21 cellular contexts compared by ENCODE assay signal in genomic region chr14:24659916-24660570, GRCh38. TPM values are rescaled to one million over a fixed set of nuclear protein-coding genes. Genes with fewer than 3 reads are reported as not detected.
DNase-seq lines count a peak whose midpoint lies in the region; ATAC-seq and TF ChIP-seq lines count a peak whose summit lies in the region.
"Had no signal": no experiment of that assay in that cellular context is flagged by ENCODE, and none has a peak within 500 bp of the region (broad histone marks: within the 10 kb centered on the region; RNA-seq: fewer than 3 reads in every experiment).

No MANE protein-coding gene starts in this region.

- intact Hi-C loops in natural killer cell (cut with micrococcal nuclease): no loop called here

- no peaks in the 10 kb centered on the region for H3K9me3 Mint-ChIP-seq in activated CD4-positive, alpha-beta T cell treated with anti-CD3 and anti-CD28 coated beads, Interleukin-2, amount 10 ng/mL, durations not matched to agents 7 days and 5 days
- no peaks in the 10 kb centered on the region for H3K9me3 Mint-ChIP-seq in T-helper 2 cell treated with Interferon-gamma antibody and Interleukin-4, amounts not matched to agents 5 μg/mL and 100 μg/mL, for 36 hours
- no peaks in the 10 kb centered on the region for H3K9me3 Mint-ChIP-seq in natural killer cell
- H3K9me3 Mint-ChIP-seq: CD4-positive, CD25-positive, alpha-beta regulatory T cell had no signal

- peak; percentile 72 to 95 (median 81) for ATAC-seq in natural killer cell
- ATAC-seq in GM21526 (IDR thresholded peaks at IDR 0.05; ENCODE audit: low FRiP score, unreplicated experiment): no peak
- ATAC-seq in GM18873 (IDR thresholded peaks at IDR 0.05; ENCODE audit: low FRiP score, unreplicated experiment): no peak
- ATAC-seq: A549, body of pancreas, left cardiac atrium, right lobe of liver had no signal

- peaks cover 57% of the 10 kb centered on the region for H3K4me1 Mint-ChIP-seq in activated CD4-positive, alpha-beta T cell treated with anti-CD3 and anti-CD28 coated beads, Interleukin-2, amount 10 ng/mL, durations not matched to agents 7 days and 5 days
- peaks cover 62% of the 10 kb centered on the region for H3K4me1 Mint-ChIP-seq in T-helper 2 cell treated with Interferon-gamma antibody and Interleukin-4, amounts not matched to agents 5 μg/mL and 100 μg/mL, for 36 hours (ENCODE audit: low read depth)
- peaks cover 56% of the 10 kb centered on the region in 2 donors for H3K4me1 Mint-ChIP-seq in natural killer cell

- no peak overlapping the region for H3K4me3 Mint-ChIP-seq in activated CD4-positive, alpha-beta T cell treated with anti-CD3 and anti-CD28 coated beads, Interleukin-2, amount 10 ng/mL, durations not matched to agents 7 days and 5 days
- H3K4me3 Mint-ChIP-seq in T-helper 2 cell treated with Interferon-gamma antibody and Interleukin-4, amounts not matched to agents 5 μg/mL and 100 μg/mL, for 36 hours: peak overlapping the region; percentile 37
- H3K4me3 Mint-ChIP-seq in natural killer cell: peak overlapping the region; percentile 66
- H3K4me3 Mint-ChIP-seq: CD4-positive, CD25-positive, alpha-beta regulatory T cell had no signal

- DNase-seq in activated CD4-positive, alpha-beta T cell treated with anti-CD3 and anti-CD28 coated beads, Interleukin-2, amount 10 ng/mL, durations not matched to agents 7 days and 5 days: no peak
- no peak for DNase-seq in activated CD4-positive, alpha-beta T cell treated with anti-CD3 and anti-CD28 coated beads for 4 hours
- DNase-seq in Kasumi-1 (lab: John Stamatoyannopoulos, UW) (peak; percentile 13 to 28), natural killer cell (no peak), D341Med (ENCODE audit: low spot score) (no peak)
- no peak for DNase-seq in T-helper 2 cell treated with Interferon-gamma antibody and Interleukin-4, amounts not matched to agents 5 μg/mL and 100 μg/mL, for 36 hours (ENCODE audit: low spot score)
- DNase-seq: activated naive CD4-positive, alpha-beta T cell treated with Interleukin-2 at 50 U/mL for 16 hours; body of pancreas; dermis blood vessel endothelial cell; left cardiac atrium; midbrain; NCI-H2029 treated with DMSO at 0.1 percent for 48 hours; NCI-H510A treated with DMSO at 0.1 percent for 48 hours; right lobe of liver had no signal

- H3K36me3 Mint-ChIP-seq in activated CD4-positive, alpha-beta T cell treated with anti-CD3 and anti-CD28 coated beads, Interleukin-2, amount 10 ng/mL, durations not matched to agents 7 days and 5 days (ENCODE audit: low read depth): peaks cover 7% of the 10 kb centered on the region
- peaks cover 5% of the 10 kb centered on the region for H3K36me3 Mint-ChIP-seq in T-helper 2 cell treated with Interferon-gamma antibody and Interleukin-4, amounts not matched to agents 5 μg/mL and 100 μg/mL, for 36 hours (ENCODE audit: low read depth)
- H3K36me3 Mint-ChIP-seq in natural killer cell: no peaks in the 10 kb centered on the region
- H3K36me3 Mint-ChIP-seq: CD4-positive, CD25-positive, alpha-beta regulatory T cell had no signal

- POLR2A ChIA-PET in activated CD4-positive, alpha-beta T cell treated with anti-CD3 and anti-CD28 coated beads, Interleukin-2, amount 10 ng/mL, durations not matched to agents 7 days and 5 days (lab: Charles Lee): no interaction called here

- H3K27ac Mint-ChIP-seq in activated CD4-positive, alpha-beta T cell treated with anti-CD3 and anti-CD28 coated beads, Interleukin-2, amount 10 ng/mL, durations not matched to agents 7 days and 5 days: peak overlapping the region; percentile 44
- H3K27ac Mint-ChIP-seq in T-helper 2 cell treated with Interferon-gamma antibody and Interleukin-4, amounts not matched to agents 5 μg/mL and 100 μg/mL, for 36 hours: peak overlapping the region; percentile 76
- peak overlapping the region; percentile 77 to 80 for H3K27ac Mint-ChIP-seq in natural killer cell
- H3K27ac Mint-ChIP-seq: CD4-positive, CD25-positive, alpha-beta regulatory T cell had no signal

- TF ChIP-seq CTCF in natural killer cell (IDR thresholded peaks at IDR 0.05): no peak

- peaks cover 18% of the 10 kb centered on the region for H3K27me3 Mint-ChIP-seq in activated CD4-positive, alpha-beta T cell treated with anti-CD3 and anti-CD28 coated beads, Interleukin-2, amount 10 ng/mL, durations not matched to agents 7 days and 5 days
- H3K27me3 Mint-ChIP-seq in T-helper 2 cell treated with Interferon-gamma antibody and Interleukin-4, amounts not matched to agents 5 μg/mL and 100 μg/mL, for 36 hours (ENCODE audit: low read depth): no peaks in the 10 kb centered on the region
- H3K27me3 Mint-ChIP-seq in natural killer cell (ENCODE audit: low read depth in 2 of 2): peaks cover 0 to 3% of the 10 kb centered on the region in 2 donors

- CTCF ChIA-PET in activated CD4-positive, alpha-beta T cell treated with anti-CD3 and anti-CD28 coated beads, Interleukin-2, amount 10 ng/mL, durations not matched to agents 7 days and 5 days (lab: Charles Lee): interaction anchor here (0.6 to 1.5 kb wide), 4 partner anchors 12 to 22 kb away, joined by 3 to 7 read pairs (median 3); no protein-coding TSS in a partner anchor

RNA-seq across cellular contexts. Expression of gene GZMB, which starts 26.1 kb away (rescaled TPM):
- 100 to 1,000 TPM in 1 of 2 experiments, 10 to 100 TPM in 1; 77.5 to 105 TPM for total RNA-seq in activated CD4-positive, alpha-beta T cell treated with anti-CD3 and anti-CD28 coated beads, Interleukin-2, amount 10 ng/mL, durations not matched to agents 7 days and 5 days
- total RNA-seq in natural killer cell: 1,000 to 10,000 TPM; 1,176 to 1,565 (median 1,384) TPM
- total RNA-seq: body of pancreas; CD4-positive, CD25-positive, alpha-beta regulatory T cell; dermis blood vessel endothelial cell; frontal cortex; HT1080; urinary bladder had no signal

RNA-seq across cellular contexts. Expression of gene GZMH, which starts 50.6 kb away (rescaled TPM):
- total RNA-seq in activated CD4-positive, alpha-beta T cell treated with anti-CD3 and anti-CD28 coated beads, Interleukin-2, amount 10 ng/mL, durations not matched to agents 7 days and 5 days: 1 to 10 TPM; 1.9 to 2.8 TPM
- 100 to 1,000 TPM; 236 to 677 (median 284) TPM for total RNA-seq in natural killer cell
- total RNA-seq: body of pancreas, dermis blood vessel endothelial cell, frontal cortex, HT1080, urinary bladder had no signal

Comparison
In these comparisons a context has a peak if more than half of its experiments do, and no peak if none do; other contexts are left out.
1. DNase-seq: peak in Kasumi-1 (2 of 2); none in activated CD4-positive, alpha-beta T cell treated with anti-CD3 and anti-CD28 coated beads, Interleukin-2, amount 10 ng/mL, durations not matched to agents 7 days and 5 days (single experiment), activated CD4-positive, alpha-beta T cell treated with anti-CD3 and anti-CD28 coated beads for 4 hours (0 of 2), T-helper 2 cell treated with Interferon-gamma antibody and Interleukin-4, amounts not matched to agents 5 μg/mL and 100 μg/mL, for 36 hours (single experiment), natural killer cell (single experiment) and D341Med (single experiment).
2. ATAC-seq: peak in natural killer cell (3 of 3); none in GM21526 (single experiment) and GM18873 (single experiment).
3. RNA of gene GZMB, which starts 26.1 kb away (total RNA-seq): 1,176 to 1,565 TPM in natural killer cell; 77.5 to 105 TPM in activated CD4-positive, alpha-beta T cell treated with anti-CD3 and anti-CD28 coated beads, Interleukin-2, amount 10 ng/mL, durations not matched to agents 7 days and 5 days; every median in the first group is over 10 times any median in the second.
4. RNA of gene GZMH, which starts 50.6 kb away (total RNA-seq): 236 to 677 TPM in natural killer cell; 1.9 to 2.8 TPM in activated CD4-positive, alpha-beta T cell treated with anti-CD3 and anti-CD28 coated beads, Interleukin-2, amount 10 ng/mL, durations not matched to agents 7 days and 5 days; every median in the first group is over 10 times any median in the second.
5. Peak in every context shown above with its lines, with median percentiles within 50 percentile points of each other: H3K27ac Mint-ChIP-seq.